ENCODE assay signal across 23 cellular contexts in genomic region chr2:1230155-1230893, GRCh38.
DNase-seq lines count a peak whose midpoint lies in the region; ATAC-seq and TF ChIP-seq lines count a peak whose summit lies in the region.
"Had no signal": no experiment of that assay in that cellular context is flagged by ENCODE, and none has a peak within 500 bp of the region (broad histone marks: within the 10 kb centered on the region; RNA-seq: fewer than 3 reads in every experiment).

No MANE protein-coding gene starts in this region.

- H3K79me2 ChIP-seq in osteoblast (ENCODE audit: insufficient read depth, low read length): no peaks in the 10 kb centered on the region

- H3K4me3 Mint-ChIP-seq in stimulated activated memory B cell treated with anti-CD40 and anti-IgM and Interleukin-4, amounts not matched to agents 10 μg/mL and 1 μg/mL and 100 μg/mL, for 72 hours: no peak overlapping the region
- H3K4me3 Mint-ChIP-seq: CD14-positive monocyte; CD4-positive, alpha-beta memory T cell; CD8-positive, alpha-beta memory T cell had no signal

- DNase-seq in coronary artery (ENCODE audit: low spot score): peak; percentile 68
- peak; percentile 76 for DNase-seq in osteoblast (ENCODE audit: insufficient read length, low spot score, missing footprints)
- DNase-seq: 8988T; ACHN; BE2C; C1 segment of cervical spinal cord; CD4-positive, alpha-beta memory T cell; CD4-positive, CD25-positive, alpha-beta regulatory T cell; CD8-positive, alpha-beta memory T cell; COR-L47; DMS 273 treated with DMSO at 0.1 percent for 48 hours; DMS153; DMS53; DMS79; DND-41; EL; GDM1 had no signal

- H3K4me2 ChIP-seq in osteoblast (ENCODE audit: insufficient read depth, low read length): no peak overlapping the region

- ATAC-seq in GM19452 (IDR thresholded peaks at IDR 0.05; ENCODE audit: unreplicated experiment): no peak
- no peak for ATAC-seq in gastroesophageal sphincter
- no peak for ATAC-seq in stimulated activated memory B cell treated with anti-CD40 and anti-IgM and Interleukin-4, amounts not matched to agents 10 μg/mL and 1 μg/mL and 100 μg/mL, for 72 hours
- ATAC-seq: GM12878 had no signal

- no peak overlapping the region for H3K27ac ChIP-seq in coronary artery
- no peak overlapping the region for H3K27ac ChIP-seq in osteoblast (ENCODE audit: low read depth, low read length)
- no peak overlapping the region for H3K27ac ChIP-seq in gastroesophageal sphincter
- H3K27ac ChIP-seq: BLaER1 had no signal

- 85 to 91% methylated on average over 5 to 8 of the region's 19 CpGs for WGBS in gastroesophageal sphincter (ENCODE audit: low coverage in 1 of 2), 2 donors

- no peaks in the 10 kb centered on the region for H4K20me1 ChIP-seq in osteoblast (ENCODE audit: insufficient read depth, low read length)
- H4K20me1 ChIP-seq: BLaER1 had no signal

- no peaks in the 10 kb centered on the region for H3K4me1 Mint-ChIP-seq in stimulated activated memory B cell treated with anti-CD40 and anti-IgM and Interleukin-4, amounts not matched to agents 10 μg/mL and 1 μg/mL and 100 μg/mL, for 72 hours
- H3K4me1 Mint-ChIP-seq: CD14-positive monocyte; CD4-positive, alpha-beta memory T cell; CD4-positive, CD25-positive, alpha-beta regulatory T cell; CD8-positive, alpha-beta memory T cell had no signal

- TF ChIP-seq EP300 in gastroesophageal sphincter (IDR thresholded peaks at IDR 0.05): no peak

- no peaks in the 10 kb centered on the region for H3K27me3 Mint-ChIP-seq in stimulated activated memory B cell treated with anti-CD40 and anti-IgM and Interleukin-4, amounts not matched to agents 10 μg/mL and 1 μg/mL and 100 μg/mL, for 72 hours
- H3K27me3 Mint-ChIP-seq: CD4-positive, alpha-beta memory T cell; CD4-positive, CD25-positive, alpha-beta regulatory T cell; CD8-positive, alpha-beta memory T cell had no signal

- no peaks in the 10 kb centered on the region for H3K27me3 ChIP-seq in osteoblast (ENCODE audit: insufficient read depth, low read length)
- H3K27me3 ChIP-seq in gastroesophageal sphincter: no peaks in the 10 kb centered on the region
- H3K27me3 ChIP-seq: BE2C, BLaER1 had no signal

- no peaks in the 10 kb centered on the region for H3K36me3 Mint-ChIP-seq in stimulated activated memory B cell treated with anti-CD40 and anti-IgM and Interleukin-4, amounts not matched to agents 10 μg/mL and 1 μg/mL and 100 μg/mL, for 72 hours
- H3K36me3 Mint-ChIP-seq: CD14-positive monocyte; CD4-positive, alpha-beta memory T cell; CD4-positive, CD25-positive, alpha-beta regulatory T cell had no signal

- H3K9me3 ChIP-seq in osteoblast (ENCODE audit: low read depth, low read length) (no peaks in the 10 kb centered on the region), gastroesophageal sphincter (peaks cover 0 to 9% (median 0%) of the 10 kb centered on the region in 3 donors)
- H3K9me3 ChIP-seq: BE2C had no signal

- no peak overlapping the region for H3K27ac Mint-ChIP-seq in stimulated activated memory B cell treated with anti-CD40 and anti-IgM and Interleukin-4, amounts not matched to agents 10 μg/mL and 1 μg/mL and 100 μg/mL, for 72 hours
- H3K27ac Mint-ChIP-seq: CD14-positive monocyte; CD4-positive, alpha-beta memory T cell; CD4-positive, CD25-positive, alpha-beta regulatory T cell; CD8-positive, alpha-beta memory T cell had no signal

- no peak overlapping the region for H2AFZ ChIP-seq in osteoblast (ENCODE audit: low read length)

- no peaks in the 10 kb centered on the region for H3K9me3 Mint-ChIP-seq in stimulated activated memory B cell treated with anti-CD40 and anti-IgM and Interleukin-4, amounts not matched to agents 10 μg/mL and 1 μg/mL and 100 μg/mL, for 72 hours

- TF ChIP-seq CTCF in coronary artery (IDR thresholded peaks at IDR 0.05) (no peak), osteoblast (IDR thresholded peaks at IDR 0.05; ENCODE audit: extremely low read depth, low read depth, low read length) (no peak), gastroesophageal sphincter (IDR thresholded peaks at IDR 0.05) (no peak)

- H3K4me1 ChIP-seq in osteoblast (ENCODE audit: insufficient read depth, low read length) (peaks cover 5% of the 10 kb centered on the region), gastroesophageal sphincter (peaks cover 0 to 7% (median 0%) of the 10 kb centered on the region in 3 donors)
- H3K4me1 ChIP-seq: BE2C had no signal

- no peak for TF ChIP-seq POLR2A in gastroesophageal sphincter (IDR thresholded peaks at IDR 0.05)

- H3K36me3 ChIP-seq in osteoblast (ENCODE audit: insufficient read depth, low read length) (no peaks in the 10 kb centered on the region), gastroesophageal sphincter (no peaks in the 10 kb centered on the region)
- H3K36me3 ChIP-seq: BE2C, BLaER1 had no signal

- no peak overlapping the region for H3K4me3 ChIP-seq in coronary artery
- no peak overlapping the region for H3K4me3 ChIP-seq in osteoblast (ENCODE audit: insufficient read depth, low read length)
- no peak overlapping the region for H3K4me3 ChIP-seq in gastroesophageal sphincter
- H3K4me3 ChIP-seq: BLaER1, GM12878 had no signal
